In genomic region chr10:87142230-87143108, GRCh38 we compare ENCODE assay signal across 1 cellular context.
TF ChIP-seq lines count a peak whose summit lies in the region.

No MANE protein-coding gene starts in this region.

TF ChIP-seq in HepG2, 621 proteins besides CTCF, POLR2A, EP300 and RAD21:
- TF ChIP-seq NR2F6 (IDR thresholded peaks at IDR 0.05) (peak; percentile 36; the same call in 1 of the 2 replicates), NR2F6 (CRISPR knock-in tag; IDR thresholded peaks at IDR 0.05) (peak; percentile 59), RARA (CRISPR knock-in tag; IDR thresholded peaks at IDR 0.05) (peak; percentile 29; the same call in 1 of the 2 replicates), FOSL2 (CRISPR knock-in tag; IDR thresholded peaks at IDR 0.05) (peak; percentile 11; the same call in 1 of the 2 replicates), MAFK (conservative IDR thresholded peaks at IDR 0.05 in 1 of 2, IDR thresholded peaks at IDR 0.05 in 1 of 2; ENCODE audit: low read length in 2 of 2) (peak; percentile 68 to 83), MAFF (IDR thresholded peaks at IDR 0.05; ENCODE audit: low read depth, low read length) (peak; percentile 81)
